ENCODE assay signal across 8 cellular contexts in genomic region chr10:100518761-100519241, GRCh38. TPM values are rescaled to one million over a fixed set of nuclear protein-coding genes. Genes with fewer than 3 reads are reported as not detected.
DNase-seq lines count a peak whose midpoint lies in the region; ATAC-seq and TF ChIP-seq lines count a peak whose summit lies in the region.

No MANE protein-coding gene starts in this region.

- TF ChIP-seq CTCF in heart left ventricle (IDR thresholded peaks at IDR 0.05): peak; percentile 51 to 76 (median 66)
- TF ChIP-seq CTCF in parathyroid adenoma (IDR thresholded peaks at IDR 0.05): peak; percentile 83

- H3K27ac ChIP-seq in heart left ventricle (peak overlapping the region in 8 of 12 donors; percentile 36 to 75 (median 68)), parathyroid adenoma (no peak overlapping the region)

- H3K4me1 ChIP-seq in heart left ventricle: peaks cover 0 to 18% (median 10%) of the 10 kb centered on the region in 12 donors
- H3K4me1 ChIP-seq in parathyroid adenoma: no peaks in the 10 kb centered on the region

- peak overlapping the region; percentile 2 for H2AFZ ChIP-seq in parathyroid adenoma

- no peaks in the 10 kb centered on the region for H3K79me2 ChIP-seq in parathyroid adenoma

- H3K9me3 ChIP-seq in heart left ventricle (no peaks in the 10 kb centered on the region), parathyroid adenoma (ENCODE audit: control insufficient read depth, low read length) (no peaks in the 10 kb centered on the region)

- no peak overlapping the region for H3K4me2 ChIP-seq in parathyroid adenoma (ENCODE audit: low read length)

- H3K27me3 ChIP-seq in heart left ventricle (peaks cover 0 to 5% (median 0%) of the 10 kb centered on the region in 9 donors), parathyroid adenoma (ENCODE audit: control insufficient read depth, insufficient read depth, low read length) (no peaks in the 10 kb centered on the region)

- ATAC-seq in heart left ventricle (peak; percentile 53 to 79 (median 69)), HG03159 (IDR thresholded peaks at IDR 0.05; ENCODE audit: unreplicated experiment) (no peak), HG02759 (IDR thresholded peaks at IDR 0.05; ENCODE audit: unreplicated experiment) (no peak)

- no peak for TF ChIP-seq POLR2A in heart left ventricle (IDR thresholded peaks at IDR 0.05)

- 7 to 18% (median 8%) methylated on average over 7 of the region's 7 CpGs for WGBS in heart left ventricle, 4 donors

- DNase-seq in DMS 273 treated with DMSO at 0.1 percent for 48 hours (lab: John Stamatoyannopoulos, UW): peak; percentile 31
- DNase-seq in Jurkat, Clone E6-1 (ENCODE audit: low read depth, low spot score): peak; percentile 63
- peak; percentile 69 for DNase-seq in SK-N-DZ (ENCODE audit: low spot score)
- peak; percentile 56 for DNase-seq in amniotic epithelial cell (ENCODE audit: low read depth)
- DNase-seq in heart left ventricle: peak in 4 of 5 donors; percentile 46 to 72 (median 52)

- H3K4me3 ChIP-seq in Jurkat, Clone E6-1 (ENCODE audit: low read length): no peak overlapping the region
- H3K4me3 ChIP-seq in heart left ventricle (peak overlapping the region; percentile 52 to 82 (median 60)), parathyroid adenoma (ENCODE audit: low read depth, low read length) (no peak overlapping the region)

- intact Hi-C loops in heart left ventricle (cut with DNase I): loop anchor here in 8 of 10 donors (2.0 to 10.0 kb wide), 8 partner anchors 36 to 214 kb away; partner anchors contain the start of gene PKD2L1 (in 1 of the 8)

- H3K9ac ChIP-seq in parathyroid adenoma: no peak overlapping the region

- H3K36me3 ChIP-seq in heart left ventricle: peaks cover 0 to 30% (median 17%) of the 10 kb centered on the region in 9 donors
- no peaks in the 10 kb centered on the region for H3K36me3 ChIP-seq in parathyroid adenoma (ENCODE audit: control insufficient read depth, insufficient read depth, low read length)

RNA-seq across cellular contexts. Expression of gene SEC31B, which starts 0.9 kb away (rescaled TPM):
- polyA plus RNA-seq in Jurkat, Clone E6-1 (2012; ENCODE audit: insufficient read depth, insufficient read length): 62.2 TPM
- 3.1 and 4.0 TPM in 2 replicates for polyA plus RNA-seq in SK-N-DZ (2014; cell fraction: cytosol; rRNA removed)
- 54.7 and 79.3 TPM in 2 replicates for polyA plus RNA-seq in SK-N-DZ (2014; cell fraction: nucleus; rRNA removed)
- total RNA-seq in heart left ventricle: 1 to 10 TPM; 5.4 to 9.6 (median 7.0) TPM
- 10 to 100 TPM in 1 of 2 donors, 1 to 10 TPM in 1; 1.9 to 11.5 TPM for polyA plus RNA-seq in heart left ventricle

RNA-seq across cellular contexts. Expression of gene NDUFB8, which starts 10.9 kb away (rescaled TPM):
- polyA plus RNA-seq in Jurkat, Clone E6-1 (2012; ENCODE audit: insufficient read depth, insufficient read length): 172 TPM
- polyA plus RNA-seq in SK-N-DZ (2014; cell fraction: cytosol; rRNA removed): 272 and 324 TPM in 2 replicates
- polyA plus RNA-seq in SK-N-DZ (2014; cell fraction: nucleus; rRNA removed): 182 and 224 TPM in 2 replicates
- total RNA-seq in heart left ventricle: 100 to 1,000 TPM; 264 to 637 (median 412) TPM
- polyA plus RNA-seq in heart left ventricle: 1,000 to 10,000 TPM in 1 of 2 donors, 100 to 1,000 TPM in 1; 623 to 1,192 TPM

RNA-seq across cellular contexts. Expression of gene HIF1AN, which starts 16.9 kb away (rescaled TPM):
- polyA plus RNA-seq in Jurkat, Clone E6-1 (2012; ENCODE audit: insufficient read depth, insufficient read length): 42.6 TPM
- polyA plus RNA-seq in SK-N-DZ (2014; cell fraction: cytosol; rRNA removed): 4.0 and 4.9 TPM in 2 replicates
- 9.6 and 17.1 TPM in 2 replicates for polyA plus RNA-seq in SK-N-DZ (2014; cell fraction: nucleus; rRNA removed)
- 10 to 100 TPM; 11.8 to 61.8 (median 47.1) TPM for total RNA-seq in heart left ventricle
- polyA plus RNA-seq in heart left ventricle: 10 to 100 TPM in 1 of 2 donors, 1 to 10 TPM in 1; 8.2 to 22.9 TPM

RNA-seq across cellular contexts. Expression of gene WNT8B, which starts 56.0 kb away (rescaled TPM):
- 2.2 TPM for polyA plus RNA-seq in Jurkat, Clone E6-1 (2012; ENCODE audit: insufficient read depth, insufficient read length)
- polyA plus RNA-seq in SK-N-DZ (2014; cell fraction: cytosol; rRNA removed): 0.22 TPM in 1 of 2 replicates, not detected in the other
- 0.09 and 1.7 TPM in 2 replicates for polyA plus RNA-seq in SK-N-DZ (2014; cell fraction: nucleus; rRNA removed)
- not detected for total RNA-seq in heart left ventricle
- not detected for polyA plus RNA-seq in heart left ventricle

Comparison
In these comparisons a context has a peak if more than half of its experiments do, and no peak if none do; other contexts are left out.
1. H3K4me3 ChIP-seq: peak in heart left ventricle (12 of 12); none in Jurkat, Clone E6-1 (single experiment) and parathyroid adenoma (single experiment).
2. ATAC-seq: peak in heart left ventricle (4 of 4); none in HG03159 (single experiment) and HG02759 (single experiment).
3. Peak in every context shown above with its lines, with median percentiles within 50 percentile points of each other: DNase-seq.